13 cellular contexts compared by ENCODE assay signal in genomic region chr21:46441961-46442498, GRCh38.
"Had no signal": no experiment of that assay in that cellular context is flagged by ENCODE, and none has a peak within 500 bp of the region (broad histone marks: within the 10 kb centered on the region; RNA-seq: fewer than 3 reads in every experiment).

No MANE protein-coding gene starts in this region.

- H3K9me3 ChIP-seq: esophagus squamous epithelium had no signal

- DNase-seq: activated CD4-positive, alpha-beta T cell treated with anti-CD3 and anti-CD28 coated beads, Interleukin-2, amount 50 U/mL, for 4 hours; activated CD8-positive, alpha-beta memory T cell treated with anti-CD3 and anti-CD28 coated beads, Interleukin-2, amount 10 ng/mL, durations not matched to agents 7 days and 5 days; activated naive CD4-positive, alpha-beta T cell treated with Interleukin-2 at 50 U/mL for 16 hours; aorta; brain microvascular endothelial cell; cortex of kidney; effector CD8-positive, alpha-beta T cell; esophagus squamous epithelium; stimulated activated CD4-positive, alpha-beta T cell treated with anti-CD3 and anti-CD28 coated beads, Interleukin-2, amount 100 ng/mL, for 24 hours had no signal

- H3K4me3 Mint-ChIP-seq: activated CD8-positive, alpha-beta memory T cell treated with anti-CD3 and anti-CD28 coated beads, Interleukin-2, amount 10 ng/mL, durations not matched to agents 7 days and 5 days; activated T-helper 17 cell treated with anti-CD3 and anti-CD28 coated beads, Interleukin-2, amount 50 U/mL, for 72 hours; natural killer cell treated with Interleukin-12 subunit alpha and Interleukin-12 subunit beta and Interleukin-15 and Interleukin-18, amount 100 ng/mL, for 72 hours; T-helper 1 cell treated with Interleukin-12 subunit alpha and Interleukin-12 subunit beta and Interleukin-4 antibody, amounts not matched to agents 30 μg/mL and 1 μg/mL, for 36 hours had no signal

- H3K27me3 Mint-ChIP-seq: activated CD8-positive, alpha-beta memory T cell treated with anti-CD3 and anti-CD28 coated beads, Interleukin-2, amount 10 ng/mL, durations not matched to agents 7 days and 5 days; activated T-helper 17 cell treated with anti-CD3 and anti-CD28 coated beads, Interleukin-2, amount 50 U/mL, for 72 hours; natural killer cell treated with Interleukin-12 subunit alpha and Interleukin-12 subunit beta and Interleukin-15 and Interleukin-18, amount 100 ng/mL, for 72 hours; progenitor cell of endocrine pancreas had no signal

- H3K27ac ChIP-seq: brain microvascular endothelial cell, esophagus squamous epithelium had no signal

- H3K27ac Mint-ChIP-seq: activated CD8-positive, alpha-beta memory T cell treated with anti-CD3 and anti-CD28 coated beads, Interleukin-2, amount 10 ng/mL, durations not matched to agents 7 days and 5 days; activated T-helper 17 cell treated with anti-CD3 and anti-CD28 coated beads, Interleukin-2, amount 50 U/mL, for 72 hours; natural killer cell treated with Interleukin-12 subunit alpha and Interleukin-12 subunit beta and Interleukin-15 and Interleukin-18, amount 100 ng/mL, for 72 hours; T-helper 1 cell treated with Interleukin-12 subunit alpha and Interleukin-12 subunit beta and Interleukin-4 antibody, amounts not matched to agents 30 μg/mL and 1 μg/mL, for 36 hours had no signal

- H3K27me3 ChIP-seq: brain microvascular endothelial cell, esophagus squamous epithelium had no signal

- ATAC-seq: activated CD8-positive, alpha-beta memory T cell treated with anti-CD3 and anti-CD28 coated beads, Interleukin-2, amount 10 ng/mL, durations not matched to agents 7 days and 5 days; activated T-helper 17 cell treated with anti-CD3 and anti-CD28 coated beads, Interleukin-2, amount 50 U/mL, for 72 hours had no signal

- H3K9me3 Mint-ChIP-seq: activated T-helper 17 cell treated with anti-CD3 and anti-CD28 coated beads, Interleukin-2, amount 50 U/mL, for 72 hours; natural killer cell treated with Interleukin-12 subunit alpha and Interleukin-12 subunit beta and Interleukin-15 and Interleukin-18, amount 100 ng/mL, for 72 hours; T-helper 1 cell treated with Interleukin-12 subunit alpha and Interleukin-12 subunit beta and Interleukin-4 antibody, amounts not matched to agents 30 μg/mL and 1 μg/mL, for 36 hours had no signal

- H3K4me1 Mint-ChIP-seq: activated T-helper 17 cell treated with anti-CD3 and anti-CD28 coated beads, Interleukin-2, amount 50 U/mL, for 72 hours had no signal

- H3K4me3 ChIP-seq: esophagus squamous epithelium had no signal
